ENCODE assay signal across 8 cellular contexts in genomic region chr12:31325524-31325875, GRCh38. TPM values are rescaled to one million over a fixed set of nuclear protein-coding genes. Genes with fewer than 3 reads are reported as not detected.
A peak's percentile ranks its signal among the peaks of the same experiment; 100 is the strongest.
DNase-seq lines count a peak whose midpoint lies in the region; ATAC-seq and TF ChIP-seq lines count a peak whose summit lies in the region.

No MANE protein-coding gene starts in this region.

- no peaks in the 10 kb centered on the region for H3K4me1 ChIP-seq in urinary bladder (ENCODE audit: insufficient read depth)

- no peaks in the 10 kb centered on the region for H3K9me3 ChIP-seq in WERI-Rb-1 (ENCODE audit: severe bottlenecking)

- no peak for TF ChIP-seq CTCF in WERI-Rb-1 (IDR thresholded peaks at IDR 0.05; ENCODE audit: low read depth, low read length)
- no peak for TF ChIP-seq CTCF in endothelial cell (IDR thresholded peaks at IDR 0.05; ENCODE audit: unreplicated experiment)
- TF ChIP-seq CTCF in nephron progenitor cell (IDR thresholded peaks at IDR 0.05) = no peak

- H3K36me3 Mint-ChIP-seq in endothelial cell (ENCODE audit: low read depth, unreplicated experiment) = peaks cover 16% of the 10 kb centered on the region
- no peaks in the 10 kb centered on the region for H3K36me3 Mint-ChIP-seq in nephron progenitor cell (ENCODE audit: low read depth)

- WGBS in urinary bladder = under 1% methylated on average over 36 of the region's 36 CpGs

- H3K27me3 Mint-ChIP-seq in endothelial cell (ENCODE audit: unreplicated experiment) (peaks cover 23% of the 10 kb centered on the region), nephron progenitor cell (ENCODE audit: low read depth, poor library complexity) (no peaks in the 10 kb centered on the region)

- peaks cover 16% of the 10 kb centered on the region for H3K36me3 ChIP-seq in WERI-Rb-1
- H3K36me3 ChIP-seq in urinary bladder (ENCODE audit: insufficient read depth) = no peaks in the 10 kb centered on the region

- H3K27me3 ChIP-seq in WERI-Rb-1 (ENCODE audit: insufficient read depth, low read depth, severe bottlenecking) = no peaks in the 10 kb centered on the region

- no peaks in the 10 kb centered on the region for H3K9me3 Mint-ChIP-seq in endothelial cell (ENCODE audit: unreplicated experiment)
- no peaks in the 10 kb centered on the region for H3K9me3 Mint-ChIP-seq in nephron progenitor cell

- peaks cover 35% of the 10 kb centered on the region for H3K4me1 Mint-ChIP-seq in endothelial cell (ENCODE audit: unreplicated experiment)
- peaks cover 41% of the 10 kb centered on the region for H3K4me1 Mint-ChIP-seq in nephron progenitor cell

- peak overlapping the region; percentile 99 for H3K4me3 Mint-ChIP-seq in endothelial cell (ENCODE audit: unreplicated experiment)
- peak overlapping the region; percentile 100 for H3K4me3 Mint-ChIP-seq in nephron progenitor cell

- peak overlapping the region; percentile 99 for H3K27ac Mint-ChIP-seq in endothelial cell (ENCODE audit: unreplicated experiment)
- peak overlapping the region; percentile 100 for H3K27ac Mint-ChIP-seq in nephron progenitor cell

- peak overlapping the region; percentile 88 for H3K27ac ChIP-seq in WERI-Rb-1
- H3K27ac ChIP-seq in urinary bladder (ENCODE audit: low read depth) = peak overlapping the region; percentile 34

- no peak for ATAC-seq in HG02678 (IDR thresholded peaks at IDR 0.05; ENCODE audit: unreplicated experiment)

- H3K4me3 ChIP-seq in WERI-Rb-1 (ENCODE audit: low read depth, low read length) (peak overlapping the region; percentile 83), urinary bladder (ENCODE audit: low read depth, low read length) (peak overlapping the region; percentile 59)

- peak; percentile 10 for DNase-seq in activated CD4-positive, alpha-beta T cell treated with anti-CD3 and anti-CD28 coated beads for 1 hour
- DNase-seq in activated CD4-positive, alpha-beta T cell treated with anti-CD3 and anti-CD28 coated beads, Interleukin-2, amount 50 U/mL, for 48 hours = no peak
- DNase-seq in WERI-Rb-1 (peak; percentile 15), endothelial cell (ENCODE audit: low spot score) (no peak), nephron progenitor cell (no peak), kidney glomerular epithelial cell (lab: John Stamatoyannopoulos, UW) (no peak)

RNA-seq across cellular contexts. Expression of gene SINHCAF, which starts 0.5 kb away (rescaled TPM):
- total RNA-seq in endothelial cell (ENCODE audit: unreplicated experiment) (205 TPM), urinary bladder (47.7 TPM)
- 17.4 TPM for polyA plus RNA-seq in urinary bladder

Comparison
In these comparisons a context has a peak if more than half of its experiments do, and no peak if none do; other contexts are left out.
1. DNase-seq: peak in activated CD4-positive, alpha-beta T cell treated with anti-CD3 and anti-CD28 coated beads for 1 hour (single experiment) and WERI-Rb-1 (single experiment); none in activated CD4-positive, alpha-beta T cell treated with anti-CD3 and anti-CD28 coated beads, Interleukin-2, amount 50 U/mL, for 48 hours (0 of 2), endothelial cell (single experiment), nephron progenitor cell (single experiment) and kidney glomerular epithelial cell (single experiment).